ENCODE assay signal across 2 cellular contexts in the genomic region with DNA sequence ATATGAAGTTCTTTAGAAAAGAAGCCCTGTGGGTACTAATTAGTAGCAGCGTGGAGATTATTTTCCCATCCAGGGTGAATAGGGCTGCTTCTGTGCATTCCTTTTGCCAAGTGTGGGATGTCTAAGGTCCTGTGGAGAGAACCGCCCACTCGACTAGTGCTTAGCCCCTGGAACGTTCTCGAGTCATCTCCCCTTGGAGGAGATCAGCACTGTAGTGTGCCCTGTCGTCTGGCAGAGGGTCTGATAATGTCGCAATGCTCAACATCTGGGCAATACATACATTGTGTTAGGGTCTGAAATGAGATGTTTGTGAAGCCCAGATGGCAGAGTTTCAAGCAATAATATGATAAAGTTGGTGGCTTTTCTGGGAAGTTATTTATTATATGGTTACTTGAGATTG.
TF ChIP-seq lines count a peak whose summit lies in the region.

No MANE protein-coding gene starts in this region.

TF ChIP-seq in HepG2, 621 proteins besides CTCF, POLR2A, EP300 and RAD21 (continued from another document):
- TF ChIP-seq HDAC6 (IDR thresholded peaks at IDR 0.05; ENCODE audit: low read depth, low read length) (no peak), STAG1 (CRISPR knock-in tag; IDR thresholded peaks at IDR 0.05) (no peak), ISL2 (CRISPR knock-in tag; IDR thresholded peaks at IDR 0.05) (no peak), RXRA (CRISPR knock-in tag; IDR thresholded peaks at IDR 0.05) (no peak)

TF ChIP-seq in GM12878, 131 proteins besides CTCF, POLR2A, EP300 and RAD21 (continued from another document):
- TF ChIP-seq MEF2B (IDR thresholded peaks at IDR 0.05; ENCODE audit: partially characterized antibody, poor library complexity, severe bottlenecking) (no peak), ZBED1 (IDR thresholded peaks at IDR 0.05; ENCODE audit: borderline replicate concordance) (no peak), IRF4 (IDR thresholded peaks at IDR 0.05; ENCODE audit: low read depth, low read length) (no peak), RCOR1 (conservative IDR thresholded peaks at IDR 0.05; ENCODE audit: low read depth, low read length) (no peak), KLF5 (IDR thresholded peaks at IDR 0.05; ENCODE audit: partially characterized antibody) (no peak), RFX5 (IDR thresholded peaks at IDR 0.05; ENCODE audit: low read depth, low read length) (no peak), CBFB (IDR thresholded peaks at IDR 0.05; ENCODE audit: low read depth) (no peak), MYC (IDR thresholded peaks at IDR 0.05; ENCODE audit: insufficient read depth, insufficient read length, insufficient replicate concordance, low read length, severe bottlenecking) (no peak), ASH2L (IDR thresholded peaks at IDR 0.05; ENCODE audit: borderline replicate concordance, low read depth) (no peak), CREM (IDR thresholded peaks at IDR 0.05; ENCODE audit: low read depth) (no peak), JUNB (IDR thresholded peaks at IDR 0.05) (no peak), NR2F1 (conservative IDR thresholded peaks at IDR 0.05) (no peak)
- TF ChIP-seq, protein P1, sequence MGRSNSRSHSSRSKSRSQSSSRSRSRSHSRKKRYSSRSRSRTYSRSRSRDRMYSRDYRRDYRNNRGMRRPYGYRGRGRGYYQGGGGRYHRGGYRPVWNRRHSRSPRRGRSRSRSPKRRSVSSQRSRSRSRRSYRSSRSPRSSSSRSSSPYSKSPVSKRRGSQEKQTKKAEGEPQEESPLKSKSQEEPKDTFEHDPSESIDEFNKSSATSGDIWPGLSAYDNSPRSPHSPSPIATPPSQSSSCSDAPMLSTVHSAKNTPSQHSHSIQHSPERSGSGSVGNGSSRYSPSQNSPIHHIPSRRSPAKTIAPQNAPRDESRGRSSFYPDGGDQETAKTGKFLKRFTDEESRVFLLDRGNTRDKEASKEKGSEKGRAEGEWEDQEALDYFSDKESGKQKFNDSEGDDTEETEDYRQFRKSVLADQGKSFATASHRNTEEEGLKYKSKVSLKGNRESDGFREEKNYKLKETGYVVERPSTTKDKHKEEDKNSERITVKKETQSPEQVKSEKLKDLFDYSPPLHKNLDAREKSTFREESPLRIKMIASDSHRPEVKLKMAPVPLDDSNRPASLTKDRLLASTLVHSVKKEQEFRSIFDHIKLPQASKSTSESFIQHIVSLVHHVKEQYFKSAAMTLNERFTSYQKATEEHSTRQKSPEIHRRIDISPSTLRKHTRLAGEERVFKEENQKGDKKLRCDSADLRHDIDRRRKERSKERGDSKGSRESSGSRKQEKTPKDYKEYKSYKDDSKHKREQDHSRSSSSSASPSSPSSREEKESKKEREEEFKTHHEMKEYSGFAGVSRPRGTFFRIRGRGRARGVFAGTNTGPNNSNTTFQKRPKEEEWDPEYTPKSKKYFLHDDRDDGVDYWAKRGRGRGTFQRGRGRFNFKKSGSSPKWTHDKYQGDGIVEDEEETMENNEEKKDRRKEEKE (IDR thresholded peaks at IDR 0.05): no peak
- TF ChIP-seq, protein P2, sequence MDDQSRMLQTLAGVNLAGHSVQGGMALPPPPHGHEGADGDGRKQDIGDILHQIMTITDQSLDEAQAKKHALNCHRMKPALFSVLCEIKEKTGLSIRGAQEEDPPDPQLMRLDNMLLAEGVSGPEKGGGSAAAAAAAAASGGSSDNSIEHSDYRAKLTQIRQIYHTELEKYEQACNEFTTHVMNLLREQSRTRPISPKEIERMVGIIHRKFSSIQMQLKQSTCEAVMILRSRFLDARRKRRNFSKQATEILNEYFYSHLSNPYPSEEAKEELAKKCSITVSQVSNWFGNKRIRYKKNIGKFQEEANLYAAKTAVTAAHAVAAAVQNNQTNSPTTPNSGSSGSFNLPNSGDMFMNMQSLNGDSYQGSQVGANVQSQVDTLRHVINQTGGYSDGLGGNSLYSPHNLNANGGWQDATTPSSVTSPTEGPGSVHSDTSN (IDR thresholded peaks at IDR 0.05; ENCODE audit: insufficient replicate concordance, low read depth, low read length): no peak
- TF ChIP-seq, protein P3, sequence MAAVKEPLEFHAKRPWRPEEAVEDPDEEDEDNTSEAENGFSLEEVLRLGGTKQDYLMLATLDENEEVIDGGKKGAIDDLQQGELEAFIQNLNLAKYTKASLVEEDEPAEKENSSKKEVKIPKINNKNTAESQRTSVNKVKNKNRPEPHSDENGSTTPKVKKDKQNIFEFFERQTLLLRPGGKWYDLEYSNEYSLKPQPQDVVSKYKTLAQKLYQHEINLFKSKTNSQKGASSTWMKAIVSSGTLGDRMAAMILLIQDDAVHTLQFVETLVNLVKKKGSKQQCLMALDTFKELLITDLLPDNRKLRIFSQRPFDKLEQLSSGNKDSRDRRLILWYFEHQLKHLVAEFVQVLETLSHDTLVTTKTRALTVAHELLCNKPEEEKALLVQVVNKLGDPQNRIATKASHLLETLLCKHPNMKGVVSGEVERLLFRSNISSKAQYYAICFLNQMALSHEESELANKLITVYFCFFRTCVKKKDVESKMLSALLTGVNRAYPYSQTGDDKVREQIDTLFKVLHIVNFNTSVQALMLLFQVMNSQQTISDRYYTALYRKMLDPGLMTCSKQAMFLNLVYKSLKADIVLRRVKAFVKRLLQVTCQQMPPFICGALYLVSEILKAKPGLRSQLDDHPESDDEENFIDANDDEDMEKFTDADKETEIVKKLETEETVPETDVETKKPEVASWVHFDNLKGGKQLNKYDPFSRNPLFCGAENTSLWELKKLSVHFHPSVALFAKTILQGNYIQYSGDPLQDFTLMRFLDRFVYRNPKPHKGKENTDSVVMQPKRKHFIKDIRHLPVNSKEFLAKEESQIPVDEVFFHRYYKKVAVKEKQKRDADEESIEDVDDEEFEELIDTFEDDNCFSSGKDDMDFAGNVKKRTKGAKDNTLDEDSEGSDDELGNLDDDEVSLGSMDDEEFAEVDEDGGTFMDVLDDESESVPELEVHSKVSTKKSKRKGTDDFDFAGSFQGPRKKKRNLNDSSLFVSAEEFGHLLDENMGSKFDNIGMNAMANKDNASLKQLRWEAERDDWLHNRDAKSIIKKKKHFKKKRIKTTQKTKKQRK (IDR thresholded peaks at IDR 0.05; ENCODE audit: low read depth, low read length): no peak
